ENCODE assay signal across 12 cellular contexts in genomic region chr9:32644698-32645097, GRCh38. TPM values are rescaled to one million over a fixed set of nuclear protein-coding genes. Genes with fewer than 3 reads are reported as not detected.
A peak's percentile ranks its signal among the peaks of the same experiment; 100 is the strongest.
DNase-seq lines count a peak whose midpoint lies in the region; ATAC-seq and TF ChIP-seq lines count a peak whose summit lies in the region.
"Had no signal": no experiment of that assay in that cellular context is flagged by ENCODE, and none has a peak within 500 bp of the region (broad histone marks: within the 10 kb centered on the region; RNA-seq: fewer than 3 reads in every experiment).

No MANE protein-coding gene starts in this region.

- no peaks in the 10 kb centered on the region for H3K9me3 ChIP-seq in prostate gland
- H3K9me3 ChIP-seq: SJSA1 had no signal

- no peak overlapping the region for H3K4me3 ChIP-seq in prostate gland
- H3K4me3 ChIP-seq: SJSA1 had no signal

- H3K4me1 ChIP-seq in prostate gland (replicated peaks), result no peaks in the 10 kb centered on the region
- H3K4me1 ChIP-seq: SJSA1 had no signal

- H3K36me3 ChIP-seq in prostate gland, result no peaks in the 10 kb centered on the region
- H3K36me3 ChIP-seq: SJSA1 had no signal

- 74% methylated on average over 2 of the region's 2 CpGs for WGBS in prostate gland

- intact Hi-C loops in prostate gland (cut with DNase I), result no loop called here

- no peaks in the 10 kb centered on the region for H3K27me3 ChIP-seq in prostate gland (replicated peaks; ENCODE audit: insufficient read depth)
- H3K27me3 ChIP-seq: SJSA1 had no signal

- DNase-seq in Daoy (ENCODE audit: low read depth) (peak; percentile 97), NCI-H226 (peak; percentile 96), dermis blood vessel endothelial cell (peak; percentile 88), omental fat pad (ENCODE audit: low spot score) (no peak), prostate gland (ENCODE audit: low spot score) (no peak)
- DNase-seq: NCI-H2081 treated with DMSO at 0.1 percent for 48 hours, nephron progenitor cell had no signal

- no peak for TF ChIP-seq POLR2A in prostate gland (IDR thresholded peaks at IDR 0.05)

- TF ChIP-seq CTCF in omental fat pad (IDR thresholded peaks at IDR 0.05) (no peak), prostate gland (IDR thresholded peaks at IDR 0.05) (no peak)

- ATAC-seq in omental fat pad (ENCODE audit: low FRiP score), result peak; percentile 97
- no peak for ATAC-seq in HG03108 (IDR thresholded peaks at IDR 0.05; ENCODE audit: unreplicated experiment)
- ATAC-seq in GM21447 (IDR thresholded peaks at IDR 0.05; ENCODE audit: unreplicated experiment), result no peak
- no peak for ATAC-seq in HG03342 (IDR thresholded peaks at IDR 0.05; ENCODE audit: unreplicated experiment)
- ATAC-seq: activated naive CD4-positive, alpha-beta T cell treated with anti-CD3 and anti-CD28 coated beads, Interleukin-2, amount 50 U/mL, for 72 hours had no signal

- no peak overlapping the region for H3K27ac ChIP-seq in prostate gland
- H3K27ac ChIP-seq: SJSA1 had no signal

RNA-seq across cellular contexts. Expression of gene TAF1L, which starts 9.2 kb away (rescaled TPM):
- total RNA-seq in Daoy (2014; rRNA removed; shearing (Covaris generic)), result 0.03 and 0.23 TPM in 2 replicates
- total RNA-seq in dermis blood vessel endothelial cell (under 0.01 TPM in 2 replicates), omental fat pad (not detected), prostate gland (1 to 10 TPM in 1 of 2 donors, not detected in 1; 2.0 TPM)
- total RNA-seq: activated naive CD4-positive, alpha-beta T cell treated with anti-CD3 and anti-CD28 coated beads, Interleukin-2, amount 50 U/mL, for 72 hours; SJSA1 had no signal

Comparison
In these comparisons a context has a peak if more than half of its experiments do, and no peak if none do; other contexts are left out.
1. DNase-seq: peak in Daoy (single experiment), NCI-H226 (single experiment) and dermis blood vessel endothelial cell (single experiment); none in omental fat pad (single experiment) and prostate gland (single experiment).